ENCODE assay signal across 11 cellular contexts in the genomic region with DNA sequence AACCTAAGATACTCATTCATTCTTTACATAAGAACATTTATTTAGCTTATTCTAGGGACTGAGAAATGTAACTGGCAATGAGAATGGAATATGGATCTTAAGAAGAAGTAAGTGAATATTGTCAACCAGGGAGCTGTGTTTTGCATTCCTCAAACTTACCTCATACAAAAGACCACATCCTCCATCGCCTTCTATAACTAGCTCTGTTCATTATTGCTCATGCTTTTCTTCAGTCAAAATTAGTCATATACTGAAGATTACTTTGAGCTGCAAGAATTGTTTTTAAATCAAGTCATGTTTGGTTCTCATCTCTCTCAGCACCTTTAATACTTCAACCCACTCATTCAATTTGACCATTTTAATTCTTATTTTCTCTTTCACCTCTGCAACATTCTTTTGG.
DNase-seq lines count a peak whose midpoint lies in the region; ATAC-seq and TF ChIP-seq lines count a peak whose summit lies in the region.
"Had no signal": no experiment of that assay in that cellular context is flagged by ENCODE, and none has a peak within 500 bp of the region (broad histone marks: within the 10 kb centered on the region; RNA-seq: fewer than 3 reads in every experiment).

No MANE protein-coding gene starts in this region.

- H3K36me3 Mint-ChIP-seq in activated T-cell treated with anti-CD3 and anti-CD28 coated beads, Interleukin-2, amount 50 U/mL, for 4 hours (ENCODE audit: insufficient read depth): no peaks in the 10 kb centered on the region
- H3K36me3 Mint-ChIP-seq in central memory CD8-positive, alpha-beta T cell (ENCODE audit: insufficient read depth): no peaks in the 10 kb centered on the region
- no peaks in the 10 kb centered on the region for H3K36me3 Mint-ChIP-seq in stimulated activated effector memory CD8-positive, alpha-beta T cell treated with anti-CD3 and anti-CD28 coated beads, Interleukin-12 subunit alpha, Interleukin-12 subunit beta, amount 100 ng/mL, for 72 hours
- H3K36me3 Mint-ChIP-seq in H9 (ENCODE audit: insufficient read depth in 1 of 3, low read depth in 3 of 3): no peaks in the 10 kb centered on the region

- H3K14ac ChIP-seq in H9 (ENCODE audit: insufficient read depth, low read length): no peak overlapping the region

- no peak overlapping the region for H2BK120ac ChIP-seq in H9 (ENCODE audit: low read depth, low read length, poor library complexity, severe bottlenecking)

- peak; percentile 88 to 95 for ATAC-seq in activated T-cell treated with anti-CD3 and anti-CD28 coated beads, Interleukin-2, amount 50 U/mL, for 4 hours
- peak; percentile 46 for ATAC-seq in central memory CD8-positive, alpha-beta T cell (replicated peaks; ENCODE audit: extremely low read depth, poor library complexity, severe bottlenecking)
- peak; percentile 99 for ATAC-seq in stimulated activated effector memory CD8-positive, alpha-beta T cell treated with anti-CD3 and anti-CD28 coated beads, Interleukin-12 subunit alpha, Interleukin-12 subunit beta, amount 100 ng/mL, for 72 hours

- no peak overlapping the region for H3K56ac ChIP-seq in H9 (ENCODE audit: insufficient read length, low read depth, low read length)

- no CpG with 5 or more reads among the region's 1 CpG for WGBS in H9 (ENCODE audit: extremely low coverage, insufficient read length, low lambda C conversion rate)

- H3K23me2 ChIP-seq in H9 (ENCODE audit: insufficient read length, low read depth, low read length, poor library complexity, severe bottlenecking): no peaks in the 10 kb centered on the region

- no peak overlapping the region for H3T11ph ChIP-seq in H9 (ENCODE audit: low read length)

- no peak overlapping the region for H3K9ac ChIP-seq in H9 (ENCODE audit: extremely low read depth, insufficient read length, low read length)

- H4K20me1 ChIP-seq in PC-9 (ENCODE audit: insufficient read depth) (no peaks in the 10 kb centered on the region), H9 (ENCODE audit: control insufficient read depth, insufficient read depth, insufficient read length) (no peaks in the 10 kb centered on the region)

- no peak overlapping the region for H3K4me3 ChIP-seq in PC-9
- H3K4me3 ChIP-seq: skin epidermis had no signal

- intact Hi-C loops in PC-9 (cut with micrococcal nuclease; ENCODE audit: unreplicated experiment): no loop called here

- H2BK5ac ChIP-seq in H9 (ENCODE audit: insufficient read length, low read length): no peak overlapping the region

- peaks cover 8% of the 10 kb centered on the region; the same call in 1 of the 2 replicates for H3K4me1 ChIP-seq in PC-9 (replicated peaks; ENCODE audit: insufficient read depth)
- H3K4me1 ChIP-seq in H9 (ENCODE audit: insufficient read depth, low read length): no peaks in the 10 kb centered on the region

- H3K79me2 ChIP-seq in PC-9 (ENCODE audit: low read depth): no peaks in the 10 kb centered on the region
- no peaks in the 10 kb centered on the region for H3K79me2 ChIP-seq in H9 (ENCODE audit: insufficient read depth, low read length)

- no peak overlapping the region for H3K27ac ChIP-seq in PC-9
- H3K27ac ChIP-seq in H9 (ENCODE audit: insufficient read length, low read depth, low read length): no peak overlapping the region
- H3K27ac ChIP-seq: skin epidermis had no signal

- no peak overlapping the region for H4K5ac ChIP-seq in H9 (ENCODE audit: insufficient read length, low read depth, low read length)

- H3K9me3 ChIP-seq in PC-9 (ENCODE audit: insufficient read depth, low read depth): peaks cover 3% of the 10 kb centered on the region; the same call in 1 of the 2 replicates
- H3K9me3 ChIP-seq in H9 (ENCODE audit: control insufficient read depth, low read depth, low read length): no peaks in the 10 kb centered on the region

- H3K18ac ChIP-seq in H9 (ENCODE audit: insufficient read length, low read depth, low read length): no peak overlapping the region

- H3K23ac ChIP-seq in H9 (ENCODE audit: insufficient read length, low read depth, low read length): no peak overlapping the region

- H3K36me3 ChIP-seq in PC-9 (ENCODE audit: low read depth): no peaks in the 10 kb centered on the region

- peaks cover 27% of the 10 kb centered on the region for H3K4me1 Mint-ChIP-seq in activated T-cell treated with anti-CD3 and anti-CD28 coated beads, Interleukin-2, amount 50 U/mL, for 4 hours (ENCODE audit: low read depth)
- H3K4me1 Mint-ChIP-seq in central memory CD8-positive, alpha-beta T cell: peaks cover 21% of the 10 kb centered on the region
- peaks cover 29% of the 10 kb centered on the region for H3K4me1 Mint-ChIP-seq in stimulated activated effector memory CD8-positive, alpha-beta T cell treated with anti-CD3 and anti-CD28 coated beads, Interleukin-12 subunit alpha, Interleukin-12 subunit beta, amount 100 ng/mL, for 72 hours
- H3K4me1 Mint-ChIP-seq in H9: no peaks in the 10 kb centered on the region

- TF ChIP-seq CTCF in PC-9 (conservative IDR thresholded peaks at IDR 0.05) (no peak), H9 (conservative IDR thresholded peaks at IDR 0.05) (no peak)

- H3K79me1 ChIP-seq in H9 (ENCODE audit: insufficient read depth, low read depth, low read length, poor library complexity, severe bottlenecking): no peaks in the 10 kb centered on the region

- H3K9me3 Mint-ChIP-seq in activated T-cell treated with anti-CD3 and anti-CD28 coated beads, Interleukin-2, amount 50 U/mL, for 4 hours: no peaks in the 10 kb centered on the region
- H3K9me3 Mint-ChIP-seq in central memory CD8-positive, alpha-beta T cell: no peaks in the 10 kb centered on the region
- H3K9me3 Mint-ChIP-seq in stimulated activated effector memory CD8-positive, alpha-beta T cell treated with anti-CD3 and anti-CD28 coated beads, Interleukin-12 subunit alpha, Interleukin-12 subunit beta, amount 100 ng/mL, for 72 hours: no peaks in the 10 kb centered on the region
- no peaks in the 10 kb centered on the region for H3K9me3 Mint-ChIP-seq in H9

- H3K27me3 ChIP-seq in PC-9 (ENCODE audit: insufficient read depth, low read depth) (no peaks in the 10 kb centered on the region), H9 (ENCODE audit: insufficient read depth, low read length) (no peaks in the 10 kb centered on the region)

- no peak for DNase-seq in activated T-cell treated with anti-CD3 and anti-CD28 coated beads, Interleukin-2, amount 50 U/mL, for 4 hours
- DNase-seq in activated T-cell treated with anti-CD3 and anti-CD28 coated beads, Interleukin-2, amount 50 U/mL, for 48 hours: no peak
- peak; percentile 2 for DNase-seq in MV-4-11 (lab: John Stamatoyannopoulos, UW)
- DNase-seq in central memory CD8-positive, alpha-beta T cell (ENCODE audit: low spot score in 2 of 2): no peak
- DNase-seq in stimulated activated effector memory CD8-positive, alpha-beta T cell treated with anti-CD3 and anti-CD28 coated beads, Interleukin-12 subunit alpha, Interleukin-12 subunit beta, amount 100 ng/mL, for 72 hours (ENCODE audit: low spot score in 2 of 2): no peak
- no peak for DNase-seq in retina
- no peak for DNase-seq in PC-9
- no peak for DNase-seq in H9
- DNase-seq: effector CD4-positive, alpha-beta T cell; NCI-H1105 had no signal

- no peak overlapping the region for H3K4ac ChIP-seq in H9 (ENCODE audit: low read depth, low read length)

- no peak overlapping the region for H2AK5ac ChIP-seq in H9 (ENCODE audit: insufficient read length, low read length)

- no peak overlapping the region for H2BK12ac ChIP-seq in H9 (ENCODE audit: insufficient read length, low read depth, low read length)

- H3K27me3 Mint-ChIP-seq in activated T-cell treated with anti-CD3 and anti-CD28 coated beads, Interleukin-2, amount 50 U/mL, for 4 hours (ENCODE audit: low read depth): no peaks in the 10 kb centered on the region
- no peaks in the 10 kb centered on the region for H3K27me3 Mint-ChIP-seq in central memory CD8-positive, alpha-beta T cell
- no peaks in the 10 kb centered on the region for H3K27me3 Mint-ChIP-seq in H9 (ENCODE audit: low read depth)

- POLR2A ChIA-PET in PC-9 (lab: Charles Lee; ENCODE audit: unreplicated experiment): no interaction called here

- H3K9me2 ChIP-seq in PC-9 (ENCODE audit: insufficient read depth): no peaks in the 10 kb centered on the region; the same call in 1 of the 2 replicates

- no peak overlapping the region for H4K91ac ChIP-seq in H9 (ENCODE audit: insufficient read length, low read depth, low read length)

- no peak overlapping the region for H2BK20ac ChIP-seq in H9 (ENCODE audit: low read depth, low read length, poor library complexity, severe bottlenecking)

- H4K8ac ChIP-seq in H9 (replicated peaks; ENCODE audit: insufficient read length, low read depth, low read length): no peak overlapping the region

- CTCF ChIA-PET in PC-9 (lab: Charles Lee): no interaction called here

- H3K4me3 Mint-ChIP-seq in activated T-cell treated with anti-CD3 and anti-CD28 coated beads, Interleukin-2, amount 50 U/mL, for 4 hours: peak overlapping the region; percentile 5
- H3K4me3 Mint-ChIP-seq in central memory CD8-positive, alpha-beta T cell: no peak overlapping the region
- H3K4me3 Mint-ChIP-seq in stimulated activated effector memory CD8-positive, alpha-beta T cell treated with anti-CD3 and anti-CD28 coated beads, Interleukin-12 subunit alpha, Interleukin-12 subunit beta, amount 100 ng/mL, for 72 hours: no peak overlapping the region
- H3K4me3 Mint-ChIP-seq in H9: no peak overlapping the region

- H3K4me2 ChIP-seq in PC-9 (no peak overlapping the region), H9 (ENCODE audit: insufficient read depth, insufficient read length, low read length) (no peak overlapping the region)

- no peak overlapping the region for H2AFZ ChIP-seq in PC-9
- H2AFZ ChIP-seq in H9 (ENCODE audit: low read length): no peak overlapping the region

- no TSS peak for BruUV-seq in PC-9 (replicated peaks; lab: Mats Ljungman, UMichigan)

- peak overlapping the region; percentile 21 for H3K27ac Mint-ChIP-seq in central memory CD8-positive, alpha-beta T cell (ENCODE audit: low read depth)
- H3K27ac Mint-ChIP-seq in stimulated activated effector memory CD8-positive, alpha-beta T cell treated with anti-CD3 and anti-CD28 coated beads, Interleukin-12 subunit alpha, Interleukin-12 subunit beta, amount 100 ng/mL, for 72 hours: no peak overlapping the region
- no peak overlapping the region for H3K27ac Mint-ChIP-seq in H9

- no peak overlapping the region for H2BK15ac ChIP-seq in H9 (ENCODE audit: low read depth, low read length)

- H3F3A ChIP-seq in PC-9 (ENCODE audit: insufficient read depth, low read depth): no peaks in the 10 kb centered on the region

Comparison
In these comparisons a context has a peak if more than half of its experiments do, and no peak if none do; other contexts are left out.
1. ATAC-seq: peak in every context shown above with its lines; median percentile 99 in stimulated activated effector memory CD8-positive, alpha-beta T cell treated with anti-CD3 and anti-CD28 coated beads, Interleukin-12 subunit alpha, Interleukin-12 subunit beta, amount 100 ng/mL, for 72 hours; 92 in activated T-cell treated with anti-CD3 and anti-CD28 coated beads, Interleukin-2, amount 50 U/mL, for 4 hours; 46 in central memory CD8-positive, alpha-beta T cell.